21 cellular contexts compared by ENCODE assay signal in the genomic region with DNA sequence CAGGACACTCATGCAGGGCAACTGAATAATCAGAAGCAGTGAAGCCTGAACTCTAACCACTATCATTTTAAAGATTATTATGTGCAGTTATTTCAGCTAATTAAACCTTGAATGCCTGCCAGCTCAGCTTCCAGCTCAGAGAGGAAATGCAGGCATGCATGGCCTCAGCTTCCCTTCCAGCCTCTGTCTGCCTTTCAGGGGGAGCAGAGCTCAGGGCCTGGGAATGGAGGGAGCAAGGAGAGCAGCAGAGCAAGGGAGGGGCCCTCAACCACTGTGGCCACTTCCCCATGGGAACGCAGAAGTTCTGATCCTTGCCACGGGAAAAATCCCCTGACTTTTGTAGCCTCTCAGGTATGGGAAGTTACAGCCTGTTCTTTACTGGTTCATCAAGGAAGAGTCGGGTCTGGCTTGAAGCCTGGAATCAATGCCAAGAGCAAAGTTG. TPM values are rescaled to one million over a fixed set of nuclear protein-coding genes. Genes with fewer than 3 reads are reported as not detected.
A peak's percentile ranks its signal among the peaks of the same experiment; 100 is the strongest.
DNase-seq lines count a peak whose midpoint lies in the region; ATAC-seq, FAIRE-seq and TF ChIP-seq lines count a peak whose summit lies in the region.
"Had no signal": no experiment of that assay in that cellular context is flagged by ENCODE, and none has a peak within 500 bp of the region (broad histone marks: within the 10 kb centered on the region; RNA-seq: fewer than 3 reads in every experiment).

No MANE protein-coding gene starts in this region.

- no CpG with 5 or more reads among the region's 3 CpGs for WGBS in IMR-90 (ENCODE audit: extremely low coverage in 2 of 2, insufficient read length in 1 of 2), 2 experiments

- TF ChIP-seq CTCF in C4-2B (conservative IDR thresholded peaks at IDR 0.05) (no peak), IMR-90 (conservative IDR thresholded peaks at IDR 0.05; ENCODE audit: low read depth, low read length) (no peak)

- in situ Hi-C loops in IMR-90 (cut with MboI; ENCODE audit: low sequenced_read_pairs) = no loop called here

- no peak overlapping the region for H3K9ac ChIP-seq in IMR-90 (ENCODE audit: low read depth, low read length)

- H3K36me3 Mint-ChIP-seq in activated CD4-positive, alpha-beta T cell treated with anti-CD3 and anti-CD28 coated beads, Interleukin-2, amount 10 ng/mL, durations not matched to agents 24 days and 14 days (ENCODE audit: low read depth) = no peaks in the 10 kb centered on the region

- H2AK9ac ChIP-seq in IMR-90 (replicated peaks; ENCODE audit: low read depth, low read length, poor library complexity) = no peak overlapping the region

- no peak for TF ChIP-seq RAD21 in IMR-90 (IDR thresholded peaks at IDR 0.05; ENCODE audit: low read length)

- H4K20me1 ChIP-seq in IMR-90 (ENCODE audit: insufficient read depth, low read length) = no peaks in the 10 kb centered on the region

- peaks cover 3% of the 10 kb centered on the region for H3K9me3 ChIP-seq in IMR-90 (ENCODE audit: control insufficient read depth, insufficient read depth, low read length)
- H3K9me3 ChIP-seq: Caco-2, testis had no signal

- peak overlapping the region; percentile 21; the same call in 1 of the 3 replicates for H2BK15ac ChIP-seq in IMR-90 (ENCODE audit: low read depth, low read length)

- H3K4me1 Mint-ChIP-seq in activated CD4-positive, alpha-beta T cell treated with anti-CD3 and anti-CD28 coated beads, Interleukin-2, amount 10 ng/mL, durations not matched to agents 24 days and 14 days = no peaks in the 10 kb centered on the region

- peaks cover 17% of the 10 kb centered on the region for H3K9me3 Mint-ChIP-seq in activated CD4-positive, alpha-beta T cell treated with anti-CD3 and anti-CD28 coated beads, Interleukin-2, amount 10 ng/mL, durations not matched to agents 24 days and 14 days

- CTCF ChIA-PET in IMR-90 (lab: Yijun Ruan, JAX) = no interaction called here

- H3K36me3 ChIP-seq in IMR-90 (ENCODE audit: control insufficient read depth, insufficient read depth, low read length) = no peaks in the 10 kb centered on the region
- H3K36me3 ChIP-seq: Peyer's patch had no signal

- peaks cover 7% of the 10 kb centered on the region for H3K27me3 Mint-ChIP-seq in activated CD4-positive, alpha-beta T cell treated with anti-CD3 and anti-CD28 coated beads, Interleukin-2, amount 10 ng/mL, durations not matched to agents 24 days and 14 days

- peak overlapping the region; percentile 46 for H3K27ac ChIP-seq in C4-2B
- H3K27ac ChIP-seq in IMR-90 (ENCODE audit: insufficient read depth, low read length) = no peak overlapping the region
- H3K27ac ChIP-seq: hepatocyte, testis had no signal

- H4K5ac ChIP-seq in IMR-90 (ENCODE audit: low read depth, low read length) = no peak overlapping the region

- H3K9me1 ChIP-seq in IMR-90 (ENCODE audit: insufficient read depth, low read length) = no peaks in the 10 kb centered on the region

- no peak overlapping the region for H4K8ac ChIP-seq in IMR-90 (ENCODE audit: low read depth in 2 of 2, low read length in 2 of 2)

- no peak overlapping the region for H3K23ac ChIP-seq in IMR-90 (ENCODE audit: low read depth, low read length)

- H2AK5ac ChIP-seq in IMR-90 (ENCODE audit: low read depth, low read length) = no peak overlapping the region

- intact Hi-C loops in IMR-90 (cut with micrococcal nuclease) = no loop called here
- intact Hi-C loops in activated CD4-positive, alpha-beta T cell treated with anti-CD3 and anti-CD28 coated beads, Interleukin-2, amount 10 ng/mL, durations not matched to agents 24 days and 14 days (cut with micrococcal nuclease) = no loop called here

- no peak overlapping the region for H2BK120ac ChIP-seq in IMR-90 (ENCODE audit: low read depth, low read length)

- no peaks in the 10 kb centered on the region for H3K27me3 ChIP-seq in IMR-90 (ENCODE audit: control insufficient read depth, insufficient read depth, low read length)
- H3K27me3 ChIP-seq: hepatocyte, Peyer's patch, testis had no signal

- H2BK5ac ChIP-seq in IMR-90 (ENCODE audit: low read depth, low read length, poor library complexity, severe bottlenecking) = no peak overlapping the region

- H4K91ac ChIP-seq in IMR-90 (ENCODE audit: insufficient read depth, low read depth, low read length) = no peak overlapping the region

- H3K4me3 Mint-ChIP-seq in activated CD4-positive, alpha-beta T cell treated with anti-CD3 and anti-CD28 coated beads, Interleukin-2, amount 10 ng/mL, durations not matched to agents 24 days and 14 days = no peak overlapping the region

- no peaks in the 10 kb centered on the region for H3K79me1 ChIP-seq in IMR-90 (ENCODE audit: low read depth in 1 of 2, low read length in 2 of 2)

- H3K4ac ChIP-seq in IMR-90 (ENCODE audit: low read depth, low read length) = no peak overlapping the region

- no peak overlapping the region for H3K4me3 ChIP-seq in IMR-90 (ENCODE audit: insufficient read depth, low read depth, low read length)
- H3K4me3 ChIP-seq: hepatocyte, Peyer's patch, testis had no signal

- H3K18ac ChIP-seq in IMR-90 (ENCODE audit: low read depth, low read length) = no peak overlapping the region

- TF ChIP-seq POLR2A in IMR-90 (IDR thresholded peaks at IDR 0.05; ENCODE audit: low read depth, low read length) = no peak

- peak; percentile 79 for FAIRE-seq in RCC 7860 (lab: Jason Lieb, UNC)
- FAIRE-seq: H54 had no signal

- no peak for DNase-seq in IMR-90
- peak; percentile 78 for DNase-seq in RCC 7860 (ENCODE audit: low spot score)
- DNase-seq in lung microvascular endothelial cell (ENCODE audit: low read depth in 2 of 2) = peak; percentile 39 to 57
- DNase-seq in activated T-cell treated with anti-CD3 and anti-CD28 coated beads, Interleukin-2, amount 50 U/mL, for 1 hour = no peak
- DNase-seq in activated CD4-positive, alpha-beta T cell treated with anti-CD3 and anti-CD28 coated beads, Interleukin-2, amount 10 ng/mL, durations not matched to agents 24 days and 14 days = no peak
- DNase-seq in cerebellum (ENCODE audit: low spot score) = no peak
- DNase-seq: activated CD4-positive, alpha-beta T cell treated with anti-CD3 and anti-CD28 coated beads, Interleukin-2, amount 50 U/mL, for 1 hour; activated naive CD4-positive, alpha-beta T cell; aorta; Caco-2; islet precursor cell; Karpas-422; NCI-H1436 treated with DMSO at 0.1 percent for 48 hours; NCI-H526 treated with DMSO at 0.1 percent for 48 hours; occipital lobe; testis had no signal

- no peak overlapping the region for H3K56ac ChIP-seq in IMR-90 (ENCODE audit: extremely low read depth, insufficient read depth, low read length)

- POLR2A ChIA-PET in IMR-90 (lab: Charles Lee; ENCODE audit: unreplicated experiment) = no interaction called here

- ATAC-seq in IMR-90 (ENCODE audit: low read depth) (no peak), HG03442 (IDR thresholded peaks at IDR 0.05; ENCODE audit: unreplicated experiment) (no peak)

- H3K4me1 ChIP-seq in IMR-90 (ENCODE audit: control insufficient read depth, insufficient read depth, low read length) = peaks cover under 1% of the 10 kb centered on the region; the same call in 1 of the 2 replicates
- H3K4me1 ChIP-seq: Caco-2, Peyer's patch had no signal

- H3K4me2 ChIP-seq in IMR-90 (ENCODE audit: low read depth, low read length) = no peak overlapping the region
- H3K4me2 ChIP-seq: hepatocyte had no signal

- H2BK20ac ChIP-seq in IMR-90 (ENCODE audit: low read depth, low read length) = no peak overlapping the region

- dilution Hi-C loops in IMR-90 (cut with HindIII; ENCODE audit: low sequenced_read_pairs, unreplicated experiment) = no loop called here

- no peak overlapping the region for H3K27ac Mint-ChIP-seq in activated CD4-positive, alpha-beta T cell treated with anti-CD3 and anti-CD28 coated beads, Interleukin-2, amount 10 ng/mL, durations not matched to agents 24 days and 14 days

- no TSS peak for BruUV-seq in IMR-90 (replicated peaks; lab: Mats Ljungman, UMichigan)

- H2AFZ ChIP-seq in IMR-90 (replicated peaks; ENCODE audit: low read length, poor library complexity) = peak overlapping the region; percentile 51
- H2AFZ ChIP-seq: hepatocyte had no signal

- H3K14ac ChIP-seq in IMR-90 (replicated peaks; ENCODE audit: low read depth, low read length) = no peak overlapping the region

TF ChIP-seq in IMR-90, 13 proteins besides CTCF, POLR2A, EP300 and RAD21:
- TF ChIP-seq FOS (IDR thresholded peaks at IDR 0.05; ENCODE audit: low read depth, low read length) = no peak
- no peak for TF ChIP-seq SMC3 (IDR thresholded peaks at IDR 0.05; ENCODE audit: low read depth, low read length)
- TF ChIP-seq CHD1 (IDR thresholded peaks at IDR 0.05; ENCODE audit: low read depth, low read length) = no peak
- no peak for TF ChIP-seq MAFK (IDR thresholded peaks at IDR 0.05; ENCODE audit: low read depth, low read length)
- no peak for TF ChIP-seq NFE2L2 (IDR thresholded peaks at IDR 0.05; ENCODE audit: low read depth, low read length)
- no peak for TF ChIP-seq USF2 (IDR thresholded peaks at IDR 0.05; ENCODE audit: low read depth, low read length)
- TF ChIP-seq RFX5 (IDR thresholded peaks at IDR 0.05; ENCODE audit: low read depth, low read length) = no peak
- no peak for TF ChIP-seq RCOR1 (IDR thresholded peaks at IDR 0.05; ENCODE audit: insufficient replicate concordance, low read length)

RNA-seq across cellular contexts. Expression of gene APLNR, which starts 32.6 kb away (rescaled TPM):
- total RNA-seq in IMR-90 (2012; rRNA removed) (not detected in 2 replicates), lung microvascular endothelial cell (under 0.01 TPM in 2 replicates), cerebellum (8.6 TPM)
- polyA plus RNA-seq in IMR-90 (2012; rRNA removed) = not detected in 2 replicates
- 0.02 TPM in 1 of 2 replicates, not detected in the other for polyA plus RNA-seq in IMR-90 (2012; cell fraction: cytosol; rRNA removed)
- polyA plus RNA-seq in IMR-90 (2012; cell fraction: nucleus; rRNA removed; ENCODE audit: low replicate concordance) = 0.04 TPM in 1 of 2 replicates, not detected in the other
- not detected in 2 replicates for total RNA-seq in activated CD4-positive, alpha-beta T cell treated with anti-CD3 and anti-CD28 coated beads, Interleukin-2, amount 10 ng/mL, durations not matched to agents 24 days and 14 days
- total RNA-seq: Caco-2 had no signal

RNA-seq across cellular contexts. Expression of gene TNKS1BP1, which starts 55.2 kb away (rescaled TPM):
- 28.6 and 31.7 TPM in 2 replicates for total RNA-seq in IMR-90 (2012; rRNA removed)
- polyA plus RNA-seq in IMR-90 (2012; rRNA removed) = 68.0 and 71.4 TPM in 2 replicates
- 42.9 and 47.7 TPM in 2 replicates for polyA plus RNA-seq in IMR-90 (2012; cell fraction: cytosol; rRNA removed)
- polyA plus RNA-seq in IMR-90 (2012; cell fraction: nucleus; rRNA removed; ENCODE audit: low replicate concordance) = 157 and 165 TPM in 2 replicates
- total RNA-seq in lung microvascular endothelial cell = 39.2 and 44.6 TPM in 2 replicates
- 23.7 and 24.2 TPM in 2 replicates for total RNA-seq in activated CD4-positive, alpha-beta T cell treated with anti-CD3 and anti-CD28 coated beads, Interleukin-2, amount 10 ng/mL, durations not matched to agents 24 days and 14 days
- 13.9 TPM for total RNA-seq in cerebellum

Comparison
In these comparisons a context has a peak if more than half of its experiments do, and no peak if none do; other contexts are left out.
1. DNase-seq: peak in RCC 7860 (single experiment) and lung microvascular endothelial cell (2 of 2); none in IMR-90 (single experiment), activated T-cell treated with anti-CD3 and anti-CD28 coated beads, Interleukin-2, amount 50 U/mL, for 1 hour (single experiment), activated CD4-positive, alpha-beta T cell treated with anti-CD3 and anti-CD28 coated beads, Interleukin-2, amount 10 ng/mL, durations not matched to agents 24 days and 14 days (single experiment) and cerebellum (single experiment).